Comparison of ENCODE assay signal across 19 cellular contexts in genomic region chr4:17708992-17709759, GRCh38.
A peak's percentile ranks its signal among the peaks of the same experiment; 100 is the strongest.
DNase-seq lines count a peak whose midpoint lies in the region; ATAC-seq and TF ChIP-seq lines count a peak whose summit lies in the region.
"Had no signal": no experiment of that assay in that cellular context is flagged by ENCODE, and none has a peak within 500 bp of the region (broad histone marks: within the 10 kb centered on the region; RNA-seq: fewer than 3 reads in every experiment).

No MANE protein-coding gene starts in this region.

- H3K4me1 Mint-ChIP-seq in WTC11 = no peaks in the 10 kb centered on the region
- H3K4me1 Mint-ChIP-seq in nephron progenitor cell = peaks cover 30% of the 10 kb centered on the region

- H3K36me3 ChIP-seq in left ventricle myocardium inferior = no peaks in the 10 kb centered on the region
- H3K36me3 ChIP-seq: Peyer's patch had no signal

- ATAC-seq in WTC11 (peak; percentile 69), HG02870 (IDR thresholded peaks at IDR 0.05; ENCODE audit: unreplicated experiment) (no peak), GM19035 (IDR thresholded peaks at IDR 0.05; ENCODE audit: unreplicated experiment) (no peak)
- ATAC-seq: Right ventricle myocardium inferior had no signal

- peaks cover 2% of the 10 kb centered on the region; the same call in 1 of the 2 replicates for H3K27me3 Mint-ChIP-seq in WTC11 (ENCODE audit: low read depth)
- peaks cover 19% of the 10 kb centered on the region for H3K27me3 Mint-ChIP-seq in nephron progenitor cell (ENCODE audit: low read depth, poor library complexity)

- H3K36me3 Mint-ChIP-seq in WTC11 = no peaks in the 10 kb centered on the region
- no peaks in the 10 kb centered on the region for H3K36me3 Mint-ChIP-seq in nephron progenitor cell (ENCODE audit: low read depth)

- no peaks in the 10 kb centered on the region for H3K9me3 ChIP-seq in left ventricle myocardium inferior (replicated peaks)
- H3K9me3 ChIP-seq: Caco-2, Peyer's patch had no signal

- H3K4me1 ChIP-seq in left ventricle myocardium inferior = no peaks in the 10 kb centered on the region
- H3K4me1 ChIP-seq: Caco-2, Peyer's patch had no signal

- intact Hi-C loops in cardiac septum (cut with DNase I) = no loop called here
- intact Hi-C loops in left ventricle myocardium inferior (cut with micrococcal nuclease) = no loop called here

- DNase-seq in cardiac septum (ENCODE audit: low spot score) (peak; percentile 72), left ventricle myocardium inferior (no peak), WTC11 (ENCODE audit: low spot score) (no peak), nephron progenitor cell (peak; percentile 38), Kasumi-1 (lab: John Stamatoyannopoulos, UW) (no peak)
- DNase-seq: Caco-2; CD4-positive, alpha-beta T cell; GDM1; GM23248; KBM-7; NCI-H1105 treated with DMSO at 0.1 percent for 48 hours; NCI-H1694; NCI-H2107; NCI-H510A treated with DMSO at 0.1 percent for 48 hours; NCI-H82; Peyer's patch had no signal

- CTCF ChIA-PET in WTC11 (lab: Charles Lee) = interaction anchor here (1.0 kb wide), 1 partner anchor 14 kb away, joined by 3 read pairs; no protein-coding TSS in a partner anchor

- TF ChIP-seq CTCF in left ventricle myocardium inferior (IDR thresholded peaks at IDR 0.05; ENCODE audit: borderline replicate concordance) (no peak), WTC11 (IDR thresholded peaks at IDR 0.05) (no peak), nephron progenitor cell (IDR thresholded peaks at IDR 0.05) (no peak)

- H3K27ac ChIP-seq in left ventricle myocardium inferior (replicated peaks) = no peak overlapping the region
- H3K27ac ChIP-seq: GM23248, Peyer's patch had no signal

- peaks cover 3% of the 10 kb centered on the region; the same call in 1 of the 2 replicates for H3K9me3 Mint-ChIP-seq in WTC11
- no peaks in the 10 kb centered on the region for H3K9me3 Mint-ChIP-seq in nephron progenitor cell
- H3K9me3 Mint-ChIP-seq: CD4-positive, alpha-beta T cell had no signal

- H3K27ac Mint-ChIP-seq in WTC11 (no peak overlapping the region), nephron progenitor cell (peak overlapping the region; percentile 80)
- H3K27ac Mint-ChIP-seq: CD4-positive, alpha-beta T cell had no signal

- H3K4me3 ChIP-seq in left ventricle myocardium inferior = no peak overlapping the region
- H3K4me3 ChIP-seq: GM23248, Peyer's patch had no signal

- POLR2A ChIA-PET in WTC11 (lab: Charles Lee) = no interaction called here

- H3K4me3 Mint-ChIP-seq in WTC11 (no peak overlapping the region), nephron progenitor cell (no peak overlapping the region)
- H3K4me3 Mint-ChIP-seq: CD4-positive, alpha-beta T cell had no signal

- H3K27me3 ChIP-seq in left ventricle myocardium inferior (ENCODE audit: low read depth) = peaks cover 8% of the 10 kb centered on the region
- H3K27me3 ChIP-seq: Peyer's patch had no signal

TF ChIP-seq in WTC11, 78 proteins besides CTCF, POLR2A, EP300 and RAD21:
- no peak for TF ChIP-seq NR2C2 (CRISPR knock-in tag; IDR thresholded peaks at IDR 0.05)
- TF ChIP-seq USF2 (CRISPR knock-in tag; IDR thresholded peaks at IDR 0.05) = no peak
- no peak for TF ChIP-seq ZNF232 (CRISPR knock-in tag; IDR thresholded peaks at IDR 0.05)
- TF ChIP-seq ZBTB21 (CRISPR knock-in tag; IDR thresholded peaks at IDR 0.05; ENCODE audit: borderline replicate concordance) = no peak
- no peak for TF ChIP-seq FOXP4 (CRISPR knock-in tag; IDR thresholded peaks at IDR 0.05)
- no peak for TF ChIP-seq HMGA2 (CRISPR knock-in tag; IDR thresholded peaks at IDR 0.05)
- no peak for TF ChIP-seq NFE2L1 (CRISPR knock-in tag; IDR thresholded peaks at IDR 0.05)
- no peak for TF ChIP-seq ZNF263 (CRISPR knock-in tag; IDR thresholded peaks at IDR 0.05; ENCODE audit: low read depth)
- no peak for TF ChIP-seq CREM (CRISPR knock-in tag; IDR thresholded peaks at IDR 0.05)
- TF ChIP-seq ZNF121 (CRISPR knock-in tag; IDR thresholded peaks at IDR 0.05) = no peak
- TF ChIP-seq MLX (CRISPR knock-in tag; IDR thresholded peaks at IDR 0.05) = no peak
- no peak for TF ChIP-seq GABPB1 (CRISPR knock-in tag; IDR thresholded peaks at IDR 0.05)
- TF ChIP-seq ATF2 (CRISPR knock-in tag; IDR thresholded peaks at IDR 0.05; ENCODE audit: borderline replicate concordance, low read depth) = no peak
- TF ChIP-seq TEAD4 (CRISPR knock-in tag; IDR thresholded peaks at IDR 0.05) = no peak
- TF ChIP-seq OVOL2 (CRISPR knock-in tag; IDR thresholded peaks at IDR 0.05; ENCODE audit: borderline replicate concordance) = no peak
- no peak for TF ChIP-seq ELF4 (CRISPR knock-in tag; IDR thresholded peaks at IDR 0.05; ENCODE audit: low read depth)
- TF ChIP-seq ZNF138 (CRISPR knock-in tag; conservative IDR thresholded peaks at IDR 0.05) = no peak
- no peak for TF ChIP-seq AR (CRISPR knock-in tag; IDR thresholded peaks at IDR 0.05)
- no peak for TF ChIP-seq ZMAT4 (CRISPR knock-in tag; IDR thresholded peaks at IDR 0.05)
- TF ChIP-seq JUN (CRISPR knock-in tag; IDR thresholded peaks at IDR 0.05) = no peak

Comparison
In these comparisons a context has a peak if more than half of its experiments do, and no peak if none do; other contexts are left out.
1. DNase-seq: peak in cardiac septum (single experiment) and nephron progenitor cell (single experiment); none in left ventricle myocardium inferior (single experiment), WTC11 (single experiment) and Kasumi-1 (0 of 2).